Comparison of ENCODE assay signal across 1 cellular context in the genomic region with DNA sequence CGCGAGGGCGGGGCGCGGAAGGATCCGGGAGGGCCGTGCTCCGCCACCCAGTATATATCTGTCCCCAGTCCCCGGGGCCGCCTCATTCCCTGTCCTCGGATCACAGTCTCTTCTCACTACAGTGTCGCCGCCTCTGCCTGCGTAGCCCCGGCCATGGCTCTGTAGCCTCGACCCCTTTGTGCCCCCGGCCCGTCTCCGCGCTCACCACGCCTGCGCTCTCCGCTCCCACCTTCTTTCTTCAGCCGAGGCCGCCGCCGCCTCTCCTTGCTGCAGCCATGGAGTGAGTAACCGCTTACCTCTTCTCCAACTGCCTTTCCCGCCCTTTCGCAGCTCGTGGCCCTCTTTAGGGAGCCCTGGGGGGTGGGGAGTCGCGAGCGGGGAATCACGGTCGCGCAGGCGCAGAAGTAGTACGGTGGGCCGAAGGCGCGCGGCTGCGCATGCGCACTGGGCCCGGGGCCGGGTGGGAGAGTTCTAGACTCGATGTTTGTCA.
TF ChIP-seq lines count a peak whose summit lies in the region.

A gene with protein sequence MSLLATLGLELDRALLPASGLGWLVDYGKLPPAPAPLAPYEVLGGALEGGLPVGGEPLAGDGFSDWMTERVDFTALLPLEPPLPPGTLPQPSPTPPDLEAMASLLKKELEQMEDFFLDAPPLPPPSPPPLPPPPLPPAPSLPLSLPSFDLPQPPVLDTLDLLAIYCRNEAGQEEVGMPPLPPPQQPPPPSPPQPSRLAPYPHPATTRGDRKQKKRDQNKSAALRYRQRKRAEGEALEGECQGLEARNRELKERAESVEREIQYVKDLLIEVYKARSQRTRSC (plus strand): TSS at position 85 of the 490 bp plus-strand sequence. CDS start 1,646 bp downstream, outside the sequence.
A gene with protein sequence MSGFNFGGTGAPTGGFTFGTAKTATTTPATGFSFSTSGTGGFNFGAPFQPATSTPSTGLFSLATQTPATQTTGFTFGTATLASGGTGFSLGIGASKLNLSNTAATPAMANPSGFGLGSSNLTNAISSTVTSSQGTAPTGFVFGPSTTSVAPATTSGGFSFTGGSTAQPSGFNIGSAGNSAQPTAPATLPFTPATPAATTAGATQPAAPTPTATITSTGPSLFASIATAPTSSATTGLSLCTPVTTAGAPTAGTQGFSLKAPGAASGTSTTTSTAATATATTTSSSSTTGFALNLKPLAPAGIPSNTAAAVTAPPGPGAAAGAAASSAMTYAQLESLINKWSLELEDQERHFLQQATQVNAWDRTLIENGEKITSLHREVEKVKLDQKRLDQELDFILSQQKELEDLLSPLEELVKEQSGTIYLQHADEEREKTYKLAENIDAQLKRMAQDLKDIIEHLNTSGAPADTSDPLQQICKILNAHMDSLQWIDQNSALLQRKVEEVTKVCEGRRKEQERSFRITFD (minus strand): TSS at position 384 of the 490 bp plus-strand sequence. CDS start 19,697 bp downstream, outside the sequence.

TF ChIP-seq in HepG2, 621 proteins besides CTCF, POLR2A, EP300 and RAD21 (continued from another document and continues in another):
- TF ChIP-seq PHF21A (CRISPR knock-in tag; IDR thresholded peaks at IDR 0.05) (peak; percentile 53; the same call in 1 of the 2 replicates), CSRNP1 (CRISPR knock-in tag; IDR thresholded peaks at IDR 0.05) (peak; percentile 92), GPBP1L1 (CRISPR knock-in tag; IDR thresholded peaks at IDR 0.05) (no peak), HDAC1 (CRISPR knock-in tag; IDR thresholded peaks at IDR 0.05) (peak; percentile 86), ZNF775 (CRISPR knock-in tag; IDR thresholded peaks at IDR 0.05; ENCODE audit: borderline replicate concordance) (no peak), ARHGAP35 (CRISPR knock-in tag; IDR thresholded peaks at IDR 0.05; ENCODE audit: borderline replicate concordance) (peak; percentile 49), ZNF674 (CRISPR knock-in tag; IDR thresholded peaks at IDR 0.05; ENCODE audit: low read depth) (no peak), TBP (CRISPR knock-in tag; IDR thresholded peaks at IDR 0.05) (no peak), ZNF468 (CRISPR knock-in tag; IDR thresholded peaks at IDR 0.05) (no peak), SP4 (CRISPR knock-in tag; IDR thresholded peaks at IDR 0.05) (no peak), NFRKB (IDR thresholded peaks at IDR 0.05) (no peak), KDM5B (CRISPR knock-in tag; IDR thresholded peaks at IDR 0.05; ENCODE audit: borderline replicate concordance) (peak; percentile 97; the same call in 1 of the 2 replicates), ZNF549 (CRISPR knock-in tag; IDR thresholded peaks at IDR 0.05) (no peak), RARA (CRISPR knock-in tag; IDR thresholded peaks at IDR 0.05) (no peak), ZNF333 (CRISPR knock-in tag; IDR thresholded peaks at IDR 0.05; ENCODE audit: borderline replicate concordance) (0 out of 2 replicates have a peak, but pooled peaks have one; percentile 21), MAF1 (CRISPR knock-in tag; IDR thresholded peaks at IDR 0.05; ENCODE audit: borderline replicate concordance) (no peak; the same call in 1 of the 2 replicates), CHD4 (IDR thresholded peaks at IDR 0.05; ENCODE audit: borderline replicate concordance, low read length) (no peak), ZBTB21 (CRISPR knock-in tag; IDR thresholded peaks at IDR 0.05) (0 out of 2 replicates have a peak, but pooled peaks have one; percentile 3), ZNF142 (CRISPR knock-in tag; IDR thresholded peaks at IDR 0.05) (peak; percentile 88; the same call in 1 of the 2 replicates), RFX1 (IDR thresholded peaks at IDR 0.05) (no peak), NFYB (CRISPR knock-in tag; IDR thresholded peaks at IDR 0.05) (peak; percentile 3; the same call in 1 of the 2 replicates), ZNF615 (CRISPR knock-in tag; IDR thresholded peaks at IDR 0.05; ENCODE audit: borderline replicate concordance) (peak; percentile 57; the same call in 1 of the 2 replicates), PREB (CRISPR knock-in tag; IDR thresholded peaks at IDR 0.05) (0 out of 2 replicates have a peak, but pooled peaks have one; percentile 76), RFX3 (CRISPR knock-in tag; IDR thresholded peaks at IDR 0.05) (no peak), ZBTB7B (CRISPR knock-in tag; IDR thresholded peaks at IDR 0.05) (peak; percentile 58), MAFK (conservative IDR thresholded peaks at IDR 0.05 in 1 of 2, IDR thresholded peaks at IDR 0.05 in 1 of 2; ENCODE audit: low read length in 2 of 2) (no peak)
- TF ChIP-seq, protein P1, sequence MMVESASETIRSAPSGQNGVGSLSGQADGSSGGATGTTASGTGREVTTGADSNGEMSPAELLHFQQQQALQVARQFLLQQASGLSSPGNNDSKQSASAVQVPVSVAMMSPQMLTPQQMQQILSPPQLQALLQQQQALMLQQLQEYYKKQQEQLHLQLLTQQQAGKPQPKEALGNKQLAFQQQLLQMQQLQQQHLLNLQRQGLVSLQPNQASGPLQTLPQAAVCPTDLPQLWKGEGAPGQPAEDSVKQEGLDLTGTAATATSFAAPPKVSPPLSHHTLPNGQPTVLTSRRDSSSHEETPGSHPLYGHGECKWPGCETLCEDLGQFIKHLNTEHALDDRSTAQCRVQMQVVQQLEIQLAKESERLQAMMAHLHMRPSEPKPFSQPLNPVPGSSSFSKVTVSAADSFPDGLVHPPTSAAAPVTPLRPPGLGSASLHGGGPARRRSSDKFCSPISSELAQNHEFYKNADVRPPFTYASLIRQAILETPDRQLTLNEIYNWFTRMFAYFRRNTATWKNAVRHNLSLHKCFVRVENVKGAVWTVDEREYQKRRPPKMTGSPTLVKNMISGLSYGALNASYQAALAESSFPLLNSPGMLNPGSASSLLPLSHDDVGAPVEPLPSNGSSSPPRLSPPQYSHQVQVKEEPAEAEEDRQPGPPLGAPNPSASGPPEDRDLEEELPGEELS (CRISPR knock-in tag; IDR thresholded peaks at IDR 0.05) = no peak; the same call in 1 of the 2 replicates
- TF ChIP-seq, protein P2, sequence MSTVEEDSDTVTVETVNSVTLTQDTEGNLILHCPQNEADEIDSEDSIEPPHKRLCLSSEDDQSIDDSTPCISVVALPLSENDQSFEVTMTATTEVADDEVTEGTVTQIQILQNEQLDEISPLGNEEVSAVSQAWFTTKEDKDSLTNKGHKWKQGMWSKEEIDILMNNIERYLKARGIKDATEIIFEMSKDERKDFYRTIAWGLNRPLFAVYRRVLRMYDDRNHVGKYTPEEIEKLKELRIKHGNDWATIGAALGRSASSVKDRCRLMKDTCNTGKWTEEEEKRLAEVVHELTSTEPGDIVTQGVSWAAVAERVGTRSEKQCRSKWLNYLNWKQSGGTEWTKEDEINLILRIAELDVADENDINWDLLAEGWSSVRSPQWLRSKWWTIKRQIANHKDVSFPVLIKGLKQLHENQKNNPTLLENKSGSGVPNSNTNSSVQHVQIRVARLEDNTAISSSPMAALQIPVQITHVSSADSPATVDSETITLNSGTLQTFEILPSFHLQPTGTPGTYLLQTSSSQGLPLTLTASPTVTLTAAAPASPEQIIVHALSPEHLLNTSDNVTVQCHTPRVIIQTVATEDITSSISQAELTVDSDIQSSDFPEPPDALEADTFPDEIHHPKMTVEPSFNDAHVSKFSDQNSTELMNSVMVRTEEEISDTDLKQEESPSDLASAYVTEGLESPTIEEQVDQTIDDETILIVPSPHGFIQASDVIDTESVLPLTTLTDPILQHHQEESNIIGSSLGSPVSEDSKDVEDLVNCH (CRISPR knock-in tag; IDR thresholded peaks at IDR 0.05) = no peak
- TF ChIP-seq, protein P3, sequence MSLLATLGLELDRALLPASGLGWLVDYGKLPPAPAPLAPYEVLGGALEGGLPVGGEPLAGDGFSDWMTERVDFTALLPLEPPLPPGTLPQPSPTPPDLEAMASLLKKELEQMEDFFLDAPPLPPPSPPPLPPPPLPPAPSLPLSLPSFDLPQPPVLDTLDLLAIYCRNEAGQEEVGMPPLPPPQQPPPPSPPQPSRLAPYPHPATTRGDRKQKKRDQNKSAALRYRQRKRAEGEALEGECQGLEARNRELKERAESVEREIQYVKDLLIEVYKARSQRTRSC (CRISPR knock-in tag; IDR thresholded peaks at IDR 0.05; ENCODE audit: low read depth) = no peak; the same call in 1 of the 2 replicates
- TF ChIP-seq, protein P4, sequence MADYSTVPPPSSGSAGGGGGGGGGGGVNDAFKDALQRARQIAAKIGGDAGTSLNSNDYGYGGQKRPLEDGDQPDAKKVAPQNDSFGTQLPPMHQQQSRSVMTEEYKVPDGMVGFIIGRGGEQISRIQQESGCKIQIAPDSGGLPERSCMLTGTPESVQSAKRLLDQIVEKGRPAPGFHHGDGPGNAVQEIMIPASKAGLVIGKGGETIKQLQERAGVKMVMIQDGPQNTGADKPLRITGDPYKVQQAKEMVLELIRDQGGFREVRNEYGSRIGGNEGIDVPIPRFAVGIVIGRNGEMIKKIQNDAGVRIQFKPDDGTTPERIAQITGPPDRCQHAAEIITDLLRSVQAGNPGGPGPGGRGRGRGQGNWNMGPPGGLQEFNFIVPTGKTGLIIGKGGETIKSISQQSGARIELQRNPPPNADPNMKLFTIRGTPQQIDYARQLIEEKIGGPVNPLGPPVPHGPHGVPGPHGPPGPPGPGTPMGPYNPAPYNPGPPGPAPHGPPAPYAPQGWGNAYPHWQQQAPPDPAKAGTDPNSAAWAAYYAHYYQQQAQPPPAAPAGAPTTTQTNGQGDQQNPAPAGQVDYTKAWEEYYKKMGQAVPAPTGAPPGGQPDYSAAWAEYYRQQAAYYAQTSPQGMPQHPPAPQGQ (CRISPR knock-in tag; IDR thresholded peaks at IDR 0.05; ENCODE audit: borderline replicate concordance) = 0 out of 2 replicates have a peak, but pooled peaks have one; percentile 22
- TF ChIP-seq, protein P5, sequence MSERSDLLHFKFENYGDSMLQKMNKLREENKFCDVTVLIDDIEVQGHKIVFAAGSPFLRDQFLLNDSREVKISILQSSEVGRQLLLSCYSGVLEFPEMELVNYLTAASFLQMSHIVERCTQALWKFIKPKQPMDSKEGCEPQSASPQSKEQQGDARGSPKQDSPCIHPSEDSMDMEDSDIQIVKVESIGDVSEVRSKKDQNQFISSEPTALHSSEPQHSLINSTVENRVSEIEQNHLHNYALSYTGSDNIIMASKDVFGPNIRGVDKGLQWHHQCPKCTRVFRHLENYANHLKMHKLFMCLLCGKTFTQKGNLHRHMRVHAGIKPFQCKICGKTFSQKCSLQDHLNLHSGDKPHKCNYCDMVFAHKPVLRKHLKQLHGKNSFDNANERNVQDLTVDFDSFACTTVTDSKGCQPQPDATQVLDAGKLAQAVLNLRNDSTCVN (CRISPR knock-in tag; IDR thresholded peaks at IDR 0.05; ENCODE audit: borderline replicate concordance) = no peak
